10 cellular contexts compared by ENCODE assay signal in the genomic region with DNA sequence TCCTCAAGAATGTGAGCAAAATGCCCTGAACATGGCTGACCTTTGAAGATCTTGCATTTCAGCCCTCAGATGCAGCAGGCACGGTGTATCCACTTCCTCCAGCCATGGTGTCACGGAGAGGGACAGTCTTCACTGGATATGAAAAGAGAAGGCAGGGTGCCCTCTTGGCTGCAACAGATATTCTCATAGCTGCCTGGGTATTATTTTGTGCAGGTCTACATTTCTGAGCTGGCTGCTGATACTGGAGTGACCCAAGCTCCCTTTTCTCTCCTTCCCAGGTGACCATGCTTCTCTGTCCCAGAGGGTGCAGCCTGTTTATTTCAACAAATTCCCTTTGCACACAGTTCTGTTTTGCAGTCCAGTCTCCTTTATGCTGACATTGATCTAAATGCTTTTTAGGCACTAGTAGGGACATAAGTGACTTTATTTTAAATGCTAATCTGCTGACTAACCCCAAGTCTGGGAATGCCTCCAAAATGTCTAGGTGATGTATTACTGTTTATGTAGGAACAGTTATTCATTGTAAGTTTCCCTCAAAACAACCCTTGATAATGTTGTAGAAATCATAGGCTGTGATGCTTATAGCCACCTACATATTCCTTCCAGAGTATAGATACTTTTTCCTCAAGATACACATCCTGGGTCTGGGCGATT. TPM values are rescaled to one million over a fixed set of nuclear protein-coding genes. Genes with fewer than 3 reads are reported as not detected.
DNase-seq lines count a peak whose midpoint lies in the region; ATAC-seq, FAIRE-seq and TF ChIP-seq lines count a peak whose summit lies in the region.
"Had no signal": no experiment of that assay in that cellular context is flagged by ENCODE, and none has a peak within 500 bp of the region (broad histone marks: within the 10 kb centered on the region; RNA-seq: fewer than 3 reads in every experiment).

No MANE protein-coding gene starts in this region.

- peak overlapping the region; percentile 49 for H3K27ac ChIP-seq in PC-9
- peak overlapping the region; percentile 48 to 75 (median 61) for H3K27ac ChIP-seq in esophagus muscularis mucosa (replicated peaks in 1 of 4)
- H3K27ac ChIP-seq in pancreas: peak overlapping the region in 2 of 4 donors; percentile 41 to 67
- no peak overlapping the region for H3K27ac ChIP-seq in substantia nigra (ENCODE audit: low read depth, low read length, poor library complexity, severe bottlenecking)
- H3K27ac ChIP-seq: VCaP had no signal

- CTCF ChIA-PET in PC-9 (lab: Charles Lee): interaction anchor here (0.5 kb wide), 1 partner anchor 17 kb away, joined by 3 read pairs; a partner anchor contains a TSS

- no peaks in the 10 kb centered on the region for H4K20me1 ChIP-seq in PC-9 (ENCODE audit: insufficient read depth)

- H3K79me2 ChIP-seq in PC-9 (ENCODE audit: low read depth): no peaks in the 10 kb centered on the region

- peak overlapping the region; percentile 40 for H3K4me3 ChIP-seq in AG10803 (ENCODE audit: low read length)
- no peak overlapping the region; the same call in 1 of the 2 replicates for H3K4me3 ChIP-seq in PC-9
- H3K4me3 ChIP-seq in esophagus muscularis mucosa: peak overlapping the region in 1 of 4 donors; percentile 5
- H3K4me3 ChIP-seq in pancreas: no peak overlapping the region

- H3K27me3 ChIP-seq in PC-9 (ENCODE audit: insufficient read depth, low read depth) (no peaks in the 10 kb centered on the region), esophagus muscularis mucosa (no peaks in the 10 kb centered on the region), pancreas (no peaks in the 10 kb centered on the region)

- TF ChIP-seq POLR2A in esophagus muscularis mucosa (IDR thresholded peaks at IDR 0.05; ENCODE audit: low read depth): no peak

- H2AFZ ChIP-seq in PC-9: no peak overlapping the region

- no peaks in the 10 kb centered on the region; the same call in 1 of the 2 replicates for H3K9me3 ChIP-seq in PC-9 (ENCODE audit: insufficient read depth, low read depth)
- H3K9me3 ChIP-seq in esophagus muscularis mucosa: no peaks in the 10 kb centered on the region
- no peaks in the 10 kb centered on the region for H3K9me3 ChIP-seq in pancreas

- no TSS peak for BruUV-seq in PC-9 (replicated peaks; lab: Mats Ljungman, UMichigan)

- H3K9me2 ChIP-seq in PC-9 (ENCODE audit: insufficient read depth): no peaks in the 10 kb centered on the region; the same call in 1 of the 2 replicates

- peak; percentile 86 for DNase-seq in AG10803 (ENCODE audit: low read depth)
- DNase-seq in PC-9: peak; percentile 46 to 93
- DNase-seq in esophagus muscularis mucosa (ENCODE audit: extremely low spot score): no peak
- peak in 1 of 6 donors; percentile 38 for DNase-seq in pancreas
- DNase-seq in substantia nigra (lab: John Stamatoyannopoulos, UW): no peak
- DNase-seq in NCI-H2107 treated with DMSO at 0.1 percent for 48 hours (lab: John Stamatoyannopoulos, UW; ENCODE audit: unreplicated experiment): no peak
- DNase-seq: NCI-H187 treated with DMSO at 0.1 percent for 48 hours had no signal

- POLR2A ChIA-PET in PC-9 (lab: Charles Lee; ENCODE audit: unreplicated experiment): interaction anchor here (0.6 kb wide), 1 partner anchor 75 kb away, joined by 4 read pairs; no protein-coding TSS in a partner anchor

- H3K36me3 ChIP-seq in PC-9 (ENCODE audit: low read depth) (no peaks in the 10 kb centered on the region), esophagus muscularis mucosa (no peaks in the 10 kb centered on the region), pancreas (no peaks in the 10 kb centered on the region)

- H3F3A ChIP-seq in PC-9 (ENCODE audit: insufficient read depth, low read depth): peaks cover 14% of the 10 kb centered on the region; the same call in 1 of the 2 replicates

- TF ChIP-seq CTCF in AG10803 (conservative IDR thresholded peaks at IDR 0.05; ENCODE audit: low read length) (no peak), PC-9 (conservative IDR thresholded peaks at IDR 0.05) (no peak), esophagus muscularis mucosa (IDR thresholded peaks at IDR 0.05) (no peak), pancreas (IDR thresholded peaks at IDR 0.05) (no peak)

- no peak for TF ChIP-seq EP300 in esophagus muscularis mucosa (IDR thresholded peaks at IDR 0.05)

- peak overlapping the region; percentile 52 for H3K4me2 ChIP-seq in PC-9

- peak; percentile 59 to 78 (median 70) for ATAC-seq in pancreas
- no peak for ATAC-seq in GM19452 (IDR thresholded peaks at IDR 0.05; ENCODE audit: unreplicated experiment)
- no peak for ATAC-seq in GM18520 (IDR thresholded peaks at IDR 0.05; ENCODE audit: unreplicated experiment)

- FAIRE-seq in pancreas (lab: Jason Lieb, UNC): no peak

- intact Hi-C loops in PC-9 (cut with micrococcal nuclease; ENCODE audit: unreplicated experiment): no loop called here
- intact Hi-C loops in esophagus muscularis mucosa (cut with DNase I): no loop called here
- intact Hi-C loops in pancreas (cut with DNase I): no loop called here

- H3K4me1 ChIP-seq in PC-9 (replicated peaks; ENCODE audit: insufficient read depth) (peaks cover 32% of the 10 kb centered on the region), esophagus muscularis mucosa (peaks cover 5 to 40% (median 39%) of the 10 kb centered on the region in 4 donors), pancreas (peaks cover 0 to 6% (median 6%) of the 10 kb centered on the region in 3 donors)

- WGBS in esophagus muscularis mucosa: 14% methylated on average over 3 of the region's 3 CpGs
- 53 to 64% methylated on average over 3 of the region's 3 CpGs for WGBS in pancreas, 2 donors

RNA-seq across cellular contexts. Expression of a gene that starts 17.4 kb away (rescaled TPM):
- total RNA-seq in PC-9 (2021): 75.6 and 84.2 TPM in 2 replicates
- total RNA-seq in esophagus muscularis mucosa: 10 to 100 TPM; 15.0 to 28.5 (median 20.6) TPM
- total RNA-seq in pancreas: 10 to 100 TPM in 1 of 6 donors, 1 to 10 TPM in 5; 2.6 to 17.8 (median 6.0) TPM
- 1 to 10 TPM; 4.0 to 5.0 TPM for polyA plus RNA-seq in pancreas

Comparison
In these comparisons a context has a peak if more than half of its experiments do, and no peak if none do; other contexts are left out.
1. DNase-seq: peak in AG10803 (single experiment) and PC-9 (2 of 2); none in esophagus muscularis mucosa (single experiment), substantia nigra (0 of 49) and NCI-H2107 treated with DMSO at 0.1 percent for 48 hours (single experiment).
2. ATAC-seq: peak in pancreas (4 of 4); none in GM19452 (single experiment) and GM18520 (single experiment).